1 cellular context compared by ENCODE assay signal in genomic region chr21:43989401-43989800, GRCh38.
TF ChIP-seq lines count a peak whose summit lies in the region.

No MANE protein-coding gene starts in this region.

TF ChIP-seq in HEK293, 187 proteins besides CTCF, POLR2A, EP300 and RAD21:
- TF ChIP-seq, protein P1, sequence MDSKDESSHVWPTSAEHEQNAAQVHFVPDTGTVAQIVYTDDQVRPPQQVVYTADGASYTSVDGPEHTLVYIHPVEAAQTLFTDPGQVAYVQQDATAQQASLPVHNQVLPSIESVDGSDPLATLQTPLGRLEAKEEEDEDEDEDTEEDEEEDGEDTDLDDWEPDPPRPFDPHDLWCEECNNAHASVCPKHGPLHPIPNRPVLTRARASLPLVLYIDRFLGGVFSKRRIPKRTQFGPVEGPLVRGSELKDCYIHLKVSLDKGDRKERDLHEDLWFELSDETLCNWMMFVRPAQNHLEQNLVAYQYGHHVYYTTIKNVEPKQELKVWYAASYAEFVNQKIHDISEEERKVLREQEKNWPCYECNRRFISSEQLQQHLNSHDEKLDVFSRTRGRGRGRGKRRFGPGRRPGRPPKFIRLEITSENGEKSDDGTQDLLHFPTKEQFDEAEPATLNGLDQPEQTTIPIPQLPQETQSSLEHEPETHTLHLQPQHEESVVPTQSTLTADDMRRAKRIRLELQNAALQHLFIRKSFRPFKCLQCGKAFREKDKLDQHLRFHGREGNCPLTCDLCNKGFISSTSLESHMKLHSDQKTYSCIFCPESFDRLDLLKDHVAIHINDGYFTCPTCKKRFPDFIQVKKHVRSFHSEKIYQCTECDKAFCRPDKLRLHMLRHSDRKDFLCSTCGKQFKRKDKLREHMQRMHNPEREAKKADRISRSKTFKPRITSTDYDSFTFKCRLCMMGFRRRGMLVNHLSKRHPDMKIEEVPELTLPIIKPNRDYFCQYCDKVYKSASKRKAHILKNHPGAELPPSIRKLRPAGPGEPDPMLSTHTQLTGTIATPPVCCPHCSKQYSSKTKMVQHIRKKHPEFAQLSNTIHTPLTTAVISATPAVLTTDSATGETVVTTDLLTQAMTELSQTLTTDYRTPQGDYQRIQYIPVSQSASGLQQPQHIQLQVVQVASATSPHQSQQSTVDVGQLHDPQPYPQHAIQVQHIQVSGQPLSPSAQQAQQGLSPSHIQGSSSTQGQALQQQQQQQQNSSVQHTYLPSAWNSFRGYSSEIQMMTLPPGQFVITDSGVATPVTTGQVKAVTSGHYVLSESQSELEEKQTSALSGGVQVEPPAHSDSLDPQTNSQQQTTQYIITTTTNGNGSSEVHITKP (tag by site-specific recombination; IDR thresholded peaks at IDR 0.05) = peak; percentile 28; the same call in 1 of the 2 replicates
- TF ChIP-seq ZIC2 (tag by site-specific recombination; IDR thresholded peaks at IDR 0.05) = no peak
